Comparison of ENCODE assay signal across 8 cellular contexts in the genomic region with DNA sequence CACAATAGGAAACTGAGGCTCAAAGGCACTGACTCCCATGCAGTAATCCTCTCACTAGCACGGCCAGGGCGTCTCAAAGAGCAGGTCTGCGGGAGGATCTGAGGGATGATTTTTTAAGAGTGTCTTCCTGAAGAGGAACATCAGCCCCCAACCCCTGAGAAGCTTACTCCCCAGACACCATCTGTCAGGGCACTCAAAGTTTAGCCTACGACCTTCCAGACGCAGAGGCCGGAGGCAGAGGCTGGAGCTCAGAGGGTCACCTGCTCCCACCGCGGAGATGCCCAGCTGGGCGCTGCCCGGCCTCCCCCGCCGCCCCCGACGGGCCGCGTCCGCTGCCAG. TPM values are rescaled to one million over a fixed set of nuclear protein-coding genes. Genes with fewer than 3 reads are reported as not detected.
DNase-seq lines count a peak whose midpoint lies in the region; ATAC-seq, FAIRE-seq and TF ChIP-seq lines count a peak whose summit lies in the region.

No MANE protein-coding gene starts in this region.

- FAIRE-seq in pancreas (lab: Jason Lieb, UNC) (no peak), H54 (lab: Jason Lieb, UNC) (no peak)

- no peaks in the 10 kb centered on the region; the same call in 1 of the 2 replicates for H3F3A ChIP-seq in DOHH2 (ENCODE audit: control insufficient read depth, insufficient read depth)

- TF ChIP-seq CTCF in DOHH2 (IDR thresholded peaks at IDR 0.05; ENCODE audit: low read depth, low read length, poor library complexity, severe bottlenecking) (no peak), OCI-LY3 (IDR thresholded peaks at IDR 0.05; ENCODE audit: low read depth, low read length) (no peak), pancreas (IDR thresholded peaks at IDR 0.05) (no peak)

- no peaks in the 10 kb centered on the region for H4K20me1 ChIP-seq in DOHH2 (ENCODE audit: control insufficient read depth, insufficient read depth, low read depth, low read length)
- H4K20me1 ChIP-seq in OCI-LY3 (ENCODE audit: insufficient read depth, low read length) = no peaks in the 10 kb centered on the region; the same call in 1 of the 2 replicates

- 17 to 19% methylated on average over 17 of the region's 17 CpGs for WGBS in esophagus, 2 donors
- WGBS in pancreas, 2 donors = 13 to 26% methylated on average over 9 to 17 of the region's 17 CpGs

- H3K9me3 ChIP-seq in DOHH2 (ENCODE audit: control insufficient read depth, insufficient read depth, low read length) (no peaks in the 10 kb centered on the region), OCI-LY3 (ENCODE audit: insufficient read depth, low read length) (no peaks in the 10 kb centered on the region), esophagus (ENCODE audit: control insufficient read depth in 2 of 2, insufficient read depth in 1 of 2, low read depth in 1 of 2, low read length in 1 of 2) (no peaks in the 10 kb centered on the region), pancreas (no peaks in the 10 kb centered on the region)

- H3K4me1 ChIP-seq in DOHH2 (ENCODE audit: control insufficient read depth, low read length) (peaks cover 29% of the 10 kb centered on the region), OCI-LY3 (ENCODE audit: low read length) (peaks cover 18% of the 10 kb centered on the region), esophagus (ENCODE audit: control insufficient read depth in 2 of 2, insufficient read depth in 2 of 2, low read length in 1 of 2) (peaks cover 2 to 6% of the 10 kb centered on the region in 2 donors), pancreas (peaks cover 0 to 12% (median 6%) of the 10 kb centered on the region in 3 donors)

- ATAC-seq in pancreas (no peak), HG02610 (IDR thresholded peaks at IDR 0.05; ENCODE audit: unreplicated experiment) (no peak)

- intact Hi-C loops in pancreas (cut with DNase I) = no loop called here
- intact Hi-C loops in head of caudate nucleus (cut with DNase I) = no loop called here

- TF ChIP-seq POLR2A in H54 (IDR thresholded peaks at IDR 0.05; ENCODE audit: low read depth, low read length) = no peak

- peak overlapping the region; percentile 73 for H3K4me3 ChIP-seq in DOHH2 (ENCODE audit: low read length)
- H3K4me3 ChIP-seq in OCI-LY3 (ENCODE audit: low read length) = peak overlapping the region; percentile 90
- peak overlapping the region; percentile 68 to 90 for H3K4me3 ChIP-seq in esophagus (ENCODE audit: low read depth in 1 of 2, low read length in 2 of 2)
- peak overlapping the region; percentile 40 to 88 (median 60) for H3K4me3 ChIP-seq in pancreas

- H3K36me3 ChIP-seq in DOHH2 (ENCODE audit: control insufficient read depth, low read length) (peaks cover 29% of the 10 kb centered on the region), OCI-LY3 (replicated peaks; ENCODE audit: low read depth, low read length) (peaks cover 12% of the 10 kb centered on the region), esophagus (ENCODE audit: control insufficient read depth in 2 of 2, insufficient read depth in 2 of 2, low read length in 1 of 2) (peaks cover under 1 to 8% of the 10 kb centered on the region in 2 donors), pancreas (peaks cover 4 to 8% (median 6%) of the 10 kb centered on the region in 3 donors)

- H3K27me3 ChIP-seq in DOHH2 (ENCODE audit: control insufficient read depth, low read length) = 0 out of 2 replicates have a peak, but pooled peaks cover 6% of the 10 kb centered on the region
- no peaks in the 10 kb centered on the region for H3K27me3 ChIP-seq in OCI-LY3 (ENCODE audit: low read depth, low read length)
- no peaks in the 10 kb centered on the region for H3K27me3 ChIP-seq in esophagus (ENCODE audit: control insufficient read depth in 1 of 2, insufficient read depth in 2 of 2, low read length in 2 of 2)
- peaks cover 0 to 6% (median 0%) of the 10 kb centered on the region in 4 donors for H3K27me3 ChIP-seq in pancreas

- H2AFZ ChIP-seq in OCI-LY3 (ENCODE audit: low read depth, low read length) = no peak overlapping the region

- H3K9me2 ChIP-seq in DOHH2 (replicated peaks; ENCODE audit: control insufficient read depth, low read length) = no peaks in the 10 kb centered on the region

- H3K4me2 ChIP-seq in DOHH2 (ENCODE audit: low read length) (peak overlapping the region; percentile 55), OCI-LY3 (ENCODE audit: low read length) (peak overlapping the region; percentile 78)

- peaks cover 40% of the 10 kb centered on the region for H3K79me2 ChIP-seq in DOHH2 (ENCODE audit: control insufficient read depth, low read length)
- H3K79me2 ChIP-seq in OCI-LY3 (ENCODE audit: low read length) = peaks cover 38% of the 10 kb centered on the region

- peak overlapping the region; percentile 60; the same call in 1 of the 2 replicates for H3K9ac ChIP-seq in OCI-LY3 (ENCODE audit: low read length)

- no peak for DNase-seq in pancreas
- DNase-seq in H54 (ENCODE audit: insufficient read length, low spot score) = no peak
- no peak for DNase-seq in head of caudate nucleus
- DNase-seq in effector CD8-positive, alpha-beta T cell (lab: John Stamatoyannopoulos, UW) = no peak

- H3K27ac ChIP-seq in DOHH2 (ENCODE audit: low read depth, low read length) (no peak overlapping the region), OCI-LY3 (ENCODE audit: low read length) (no peak overlapping the region), esophagus (ENCODE audit: low read depth in 2 of 2, low read length in 1 of 2) (no peak overlapping the region), pancreas (no peak overlapping the region)

RNA-seq across cellular contexts. Expression of a gene that starts 1.7 kb away (rescaled TPM):
- polyA plus RNA-seq in esophagus (1 to 10 TPM; 5.7 to 5.9 TPM), pancreas (1 to 10 TPM; 5.3 to 7.3 TPM)
- 1 to 10 TPM; 4.0 to 8.0 (median 6.1) TPM for total RNA-seq in pancreas

RNA-seq across cellular contexts. Expression of a gene that starts 38.4 kb away (rescaled TPM):
- polyA plus RNA-seq in esophagus (1 to 10 TPM; 5.1 to 6.3 TPM), pancreas (1 to 10 TPM; 9.5 to 9.8 TPM)
- 10 to 100 TPM in 1 of 6 donors, 1 to 10 TPM in 5; 6.3 to 10.9 (median 6.4) TPM for total RNA-seq in pancreas
